In genomic region chr22:18048441-18048898, GRCh38 we compare ENCODE assay signal across 13 cellular contexts. TPM values are rescaled to one million over a fixed set of nuclear protein-coding genes. Genes with fewer than 3 reads are reported as not detected.
DNase-seq lines count a peak whose midpoint lies in the region; ATAC-seq and TF ChIP-seq lines count a peak whose summit lies in the region.
"Had no signal": no experiment of that assay in that cellular context is flagged by ENCODE, and none has a peak within 500 bp of the region (broad histone marks: within the 10 kb centered on the region; RNA-seq: fewer than 3 reads in every experiment).

No MANE protein-coding gene starts in this region.

- H3K4me3 ChIP-seq in BJ (ENCODE audit: low read depth, low read length): peak overlapping the region; percentile 38
- peak overlapping the region; percentile 51 for H3K4me3 ChIP-seq in SJCRH30
- H3K4me3 ChIP-seq in skeletal muscle cell (ENCODE audit: low read depth, low read length): peak overlapping the region; percentile 26
- no peak overlapping the region for H3K4me3 ChIP-seq in H7 (ENCODE audit: insufficient read depth, low read depth, low read length)
- H3K4me3 ChIP-seq: SJSA1 had no signal

- ATAC-seq in HG03432 (IDR thresholded peaks at IDR 0.05; ENCODE audit: unreplicated experiment): no peak
- ATAC-seq: activated CD4-positive, CD25-positive, alpha-beta regulatory T cell treated with anti-CD3 and anti-CD28 coated beads, Interleukin-2, amount 50 U/mL, for 24 hours had no signal

- CTCF ChIA-PET in BJ (lab: Yijun Ruan, JAX): interaction anchor here (0.6 to 1.0 kb wide), 2 partner anchors 24 to 141 kb away, joined by 3 to 4 read pairs; partner anchors contain the start of gene MICAL3

- DNase-seq in BJ (ENCODE audit: low read depth) (peak; percentile 43), SJCRH30 (peak; percentile 71 to 77), foreskin melanocyte (peak; percentile 95), skeletal muscle cell (ENCODE audit: low read depth) (no peak), DMS153 treated with DMSO at 0.1 percent for 48 hours (lab: John Stamatoyannopoulos, UW; ENCODE audit: unreplicated experiment) (no peak), NCI-H2029 treated with DMSO at 0.1 percent for 48 hours (lab: John Stamatoyannopoulos, UW) (no peak), H7 (no peak)
- DNase-seq: erythroblast, NCI-H446, substantia nigra had no signal

- no peaks in the 10 kb centered on the region for H3K9me3 ChIP-seq in SJCRH30 (replicated peaks)
- H3K9me3 ChIP-seq: SJSA1 had no signal

- peak overlapping the region; percentile 19; the same call in 1 of the 2 replicates for H3K27ac ChIP-seq in SJCRH30
- H3K27ac ChIP-seq: SJSA1 had no signal

- H3K27me3 ChIP-seq in BJ (ENCODE audit: control insufficient read depth, insufficient read depth, low read length) (no peaks in the 10 kb centered on the region), SJCRH30 (no peaks in the 10 kb centered on the region), H7 (ENCODE audit: control insufficient read depth, insufficient read depth, low read length) (no peaks in the 10 kb centered on the region)
- H3K27me3 ChIP-seq: SJSA1 had no signal

- POLR2A ChIA-PET in BJ (lab: Charles Lee): no interaction called here

- H3K36me3 ChIP-seq in BJ (ENCODE audit: control insufficient read depth, insufficient read depth, low read length) (no peaks in the 10 kb centered on the region), SJCRH30 (no peaks in the 10 kb centered on the region), H7 (replicated peaks; ENCODE audit: control insufficient read depth, insufficient read depth, low read length) (no peaks in the 10 kb centered on the region)
- H3K36me3 ChIP-seq: SJSA1 had no signal

- H3K4me1 ChIP-seq in SJCRH30: peaks cover 7% of the 10 kb centered on the region; the same call in 1 of the 2 replicates
- H3K4me1 ChIP-seq: SJSA1 had no signal

- TF ChIP-seq CTCF in BJ (IDR thresholded peaks at IDR 0.05; ENCODE audit: insufficient read depth, low read depth, low read length): no peak

RNA-seq across cellular contexts. Expression of gene MICAL3, which starts 24.1 kb away (rescaled TPM):
- polyA plus RNA-seq in BJ (2011; rRNA removed): 13.4 and 16.4 TPM in 2 replicates
- polyA minus RNA-seq in BJ (2011; rRNA and poly(A)+ RNA removed): 18.9 and 20.1 TPM in 2 replicates
- total RNA-seq in SJCRH30 (2014; rRNA removed; shearing (Covaris generic)): 21.9 and 26.1 TPM in 2 replicates
- total RNA-seq in H7 (2014; rRNA removed; shearing (Covaris generic)): 11.8 and 12.3 TPM in 2 replicates

RNA-seq across cellular contexts. Expression of gene PEX26, which starts 29.3 kb away (rescaled TPM):
- 21.1 and 30.6 TPM in 2 replicates for polyA plus RNA-seq in BJ (2011; rRNA removed)
- 30.9 and 31.4 TPM in 2 replicates for polyA minus RNA-seq in BJ (2011; rRNA and poly(A)+ RNA removed)
- total RNA-seq in SJCRH30 (2014; rRNA removed; shearing (Covaris generic)): 14.4 and 16.4 TPM in 2 replicates
- total RNA-seq in H7 (2014; rRNA removed; shearing (Covaris generic)): 29.7 and 34.5 TPM in 2 replicates

Comparison
In these comparisons a context has a peak if more than half of its experiments do, and no peak if none do; other contexts are left out.
1. DNase-seq: peak in BJ (single experiment), SJCRH30 (2 of 2) and foreskin melanocyte (single experiment); none in skeletal muscle cell (single experiment), DMS153 treated with DMSO at 0.1 percent for 48 hours (single experiment), NCI-H2029 treated with DMSO at 0.1 percent for 48 hours (single experiment) and H7 (single experiment).